ENCODE assay signal across 18 cellular contexts in the genomic region with DNA sequence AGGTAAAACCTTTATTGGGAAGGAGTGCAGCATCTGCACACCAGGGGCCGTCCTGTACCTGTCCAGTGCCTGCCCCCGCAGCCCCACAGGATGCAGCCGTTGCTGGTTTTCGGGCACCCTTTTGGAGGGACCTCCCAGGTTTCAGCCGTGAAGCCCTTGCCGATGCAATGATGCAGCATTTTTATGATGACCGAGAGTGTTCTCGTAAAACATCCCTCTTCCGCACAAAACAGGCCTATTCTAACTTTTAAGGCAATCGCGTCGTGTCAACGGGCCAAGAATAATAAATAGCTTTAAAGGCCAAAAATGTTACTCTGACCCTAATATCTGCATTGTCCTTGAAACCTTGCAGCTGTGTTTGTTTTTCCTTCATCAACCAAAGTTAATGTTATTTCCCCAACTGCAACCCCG.
DNase-seq lines count a peak whose midpoint lies in the region; ATAC-seq, FAIRE-seq and TF ChIP-seq lines count a peak whose summit lies in the region.
"Had no signal": no experiment of that assay in that cellular context is flagged by ENCODE, and none has a peak within 500 bp of the region (broad histone marks: within the 10 kb centered on the region; RNA-seq: fewer than 3 reads in every experiment).

No MANE protein-coding gene starts in this region.

- H3K9me3 ChIP-seq in K562 (replicated peaks; ENCODE audit: control insufficient read depth, insufficient read depth, low read depth, low read length) (no peaks in the 10 kb centered on the region), vagina (no peaks in the 10 kb centered on the region)
- H3K9me3 ChIP-seq: neutrophil had no signal

- H3K4me3 Mint-ChIP-seq in neural crest cell = no peak overlapping the region
- H3K4me3 Mint-ChIP-seq: CD4-positive, CD25-positive, alpha-beta regulatory T cell; central memory CD8-positive, alpha-beta T cell; memory B cell had no signal

- no peak overlapping the region for H2AFZ ChIP-seq in K562 (ENCODE audit: low read depth, low read length)

- H3K4me2 ChIP-seq in K562 (ENCODE audit: insufficient read depth, low read length) = no peak overlapping the region

- peaks cover 6% of the 10 kb centered on the region; the same call in 1 of the 2 replicates for H4K20me1 ChIP-seq in K562 (replicated peaks; ENCODE audit: control insufficient read depth, insufficient read depth, low read length)

- ATAC-seq in K562 (peak; percentile 49; the same call in 2 of the 3 replicates), esophagus mucosa (no peak)
- ATAC-seq: activated naive CD4-positive, alpha-beta T cell treated with anti-CD3 and anti-CD28 coated beads, Interleukin-2, amount 50 U/mL, for 72 hours; GM12878 had no signal

- H3K4me3 ChIP-seq in K562 (no peak overlapping the region), vagina (no peak overlapping the region)
- H3K4me3 ChIP-seq: GM12878 had no signal

- no peak for TF ChIP-seq EP300 in K562 (IDR thresholded peaks at IDR 0.05; ENCODE audit: low read length)

- CTCF ChIA-PET in K562 (lab: Yijun Ruan, JAX; ENCODE audit: low intra/inter-chr PET ratio) = no interaction called here

- no peak for TF ChIP-seq RAD21 in K562 (CRISPR knock-in tag; conservative IDR thresholded peaks at IDR 0.05 in 1 of 2, IDR thresholded peaks at IDR 0.05 in 1 of 2)

- in situ Hi-C loops in K562 (cut with MboI) = no loop called here

- TF ChIP-seq POLR2A in K562 (conservative IDR thresholded peaks at IDR 0.05) = no peak
- no peak for TF ChIP-seq POLR2A in vagina (IDR thresholded peaks at IDR 0.05)

- H3K27ac ChIP-seq in K562 (ENCODE audit: extremely low read depth, low read depth, low read length) = no peak overlapping the region
- peak overlapping the region; percentile 74 for H3K27ac ChIP-seq in vagina
- H3K27ac ChIP-seq: neutrophil had no signal

- no peaks in the 10 kb centered on the region for H3K36me3 Mint-ChIP-seq in neural crest cell (ENCODE audit: low read depth)
- H3K36me3 Mint-ChIP-seq: activated naive CD4-positive, alpha-beta T cell treated with anti-CD3 and anti-CD28 coated beads, Interleukin-2, amount 50 U/mL, for 72 hours; CD4-positive, CD25-positive, alpha-beta regulatory T cell had no signal

- H3K36me3 ChIP-seq in K562 (ENCODE audit: control insufficient read depth, insufficient read depth, low read length) (no peaks in the 10 kb centered on the region), vagina (peaks cover 0 to 14% of the 10 kb centered on the region in 2 donors)

- no peaks in the 10 kb centered on the region for H3K27me3 Mint-ChIP-seq in neural crest cell (ENCODE audit: low read depth)
- H3K27me3 Mint-ChIP-seq: memory B cell had no signal

- H3K9me3 Mint-ChIP-seq in neural crest cell = no peaks in the 10 kb centered on the region

- peaks cover 4% of the 10 kb centered on the region for H3K9me1 ChIP-seq in K562 (ENCODE audit: control insufficient read depth, insufficient read depth, low read length)

- intact Hi-C loops in K562 (cut with micrococcal nuclease) = no loop called here
- intact Hi-C loops in cardiac septum (cut with DNase I) = no loop called here
- intact Hi-C loops in vagina (cut with DNase I) = no loop called here

- peaks cover 33% of the 10 kb centered on the region for H3K4me1 Mint-ChIP-seq in neural crest cell
- H3K4me1 Mint-ChIP-seq: central memory CD8-positive, alpha-beta T cell; memory B cell had no signal

- 15% methylated on average over 14 of the region's 14 CpGs for WGBS in K562 (ENCODE audit: insufficient coverage, low coverage, missing lambda C conversion rate)

- peak overlapping the region; percentile 57 for H3K27ac Mint-ChIP-seq in neural crest cell (ENCODE audit: unreplicated experiment)
- H3K27ac Mint-ChIP-seq: CD4-positive, CD25-positive, alpha-beta regulatory T cell; memory B cell had no signal

- POLR2A ChIA-PET in K562 (lab: Yijun Ruan, JAX) = no interaction called here

- H3K9ac ChIP-seq in K562 (ENCODE audit: insufficient read depth in 1 of 2, low read depth in 2 of 2, low read length in 2 of 2) = no peak overlapping the region

- DNase-seq in K562 (ENCODE audit: extremely low read depth in 1 of 4, low spot score in 3 of 4) (no peak), cardiac septum (ENCODE audit: low spot score) (peak; percentile 71), neural crest cell (ENCODE audit: low read depth, low spot score) (no peak), vagina (ENCODE audit: extremely low spot score in 2 of 2) (peak in 1 of 2 donors; percentile 91), NCI-H2196 treated with DMSO at 0.1 percent for 48 hours (lab: John Stamatoyannopoulos, UW; ENCODE audit: unreplicated experiment) (no peak), NCI-H1417 treated with DMSO at 0.1 percent for 48 hours (lab: John Stamatoyannopoulos, UW) (no peak)
- DNase-seq: CD4-positive, CD25-positive, alpha-beta regulatory T cell; EL; erythroblast; hippocampal formation; NCI-H2029; NCI-H69 had no signal

- FAIRE-seq in K562 (lab: Jason Lieb, UNC) = no peak
- FAIRE-seq: GM12878 had no signal

- TF ChIP-seq CTCF in K562 (IDR thresholded peaks at IDR 0.05 in 2 of 3, conservative IDR thresholded peaks at IDR 0.05 in 1 of 3; ENCODE audit: insufficient read depth in 2 of 3, low read depth in 1 of 3, low read length in 3 of 3) (no peak), neural crest cell (conservative IDR thresholded peaks at IDR 0.05) (no peak), vagina (IDR thresholded peaks at IDR 0.05) (no peak)

- H3K4me1 ChIP-seq in K562 (replicated peaks in 1 of 2; ENCODE audit: control insufficient read depth in 2 of 2, insufficient read depth in 2 of 2, low read length in 2 of 2) (no peaks in the 10 kb centered on the region), vagina (peaks cover 27% of the 10 kb centered on the region)

- peaks cover 63 to 74% of the 10 kb centered on the region in 2 experiments for H3K27me3 ChIP-seq in K562 (ENCODE audit: control insufficient read depth in 2 of 2, insufficient read depth in 2 of 2, low read length in 2 of 2)
- no peaks in the 10 kb centered on the region for H3K27me3 ChIP-seq in vagina
- H3K27me3 ChIP-seq: neutrophil had no signal

- H3K79me2 ChIP-seq in K562 (ENCODE audit: control insufficient read depth, insufficient read depth, low read length) = no peaks in the 10 kb centered on the region

- no TSS peak for BruUV-seq in K562 (replicated peaks; lab: Mats Ljungman, UMichigan)

TF ChIP-seq in K562, 482 proteins besides CTCF, POLR2A, EP300 and RAD21 (continues in another document):
- TF ChIP-seq, protein P1, sequence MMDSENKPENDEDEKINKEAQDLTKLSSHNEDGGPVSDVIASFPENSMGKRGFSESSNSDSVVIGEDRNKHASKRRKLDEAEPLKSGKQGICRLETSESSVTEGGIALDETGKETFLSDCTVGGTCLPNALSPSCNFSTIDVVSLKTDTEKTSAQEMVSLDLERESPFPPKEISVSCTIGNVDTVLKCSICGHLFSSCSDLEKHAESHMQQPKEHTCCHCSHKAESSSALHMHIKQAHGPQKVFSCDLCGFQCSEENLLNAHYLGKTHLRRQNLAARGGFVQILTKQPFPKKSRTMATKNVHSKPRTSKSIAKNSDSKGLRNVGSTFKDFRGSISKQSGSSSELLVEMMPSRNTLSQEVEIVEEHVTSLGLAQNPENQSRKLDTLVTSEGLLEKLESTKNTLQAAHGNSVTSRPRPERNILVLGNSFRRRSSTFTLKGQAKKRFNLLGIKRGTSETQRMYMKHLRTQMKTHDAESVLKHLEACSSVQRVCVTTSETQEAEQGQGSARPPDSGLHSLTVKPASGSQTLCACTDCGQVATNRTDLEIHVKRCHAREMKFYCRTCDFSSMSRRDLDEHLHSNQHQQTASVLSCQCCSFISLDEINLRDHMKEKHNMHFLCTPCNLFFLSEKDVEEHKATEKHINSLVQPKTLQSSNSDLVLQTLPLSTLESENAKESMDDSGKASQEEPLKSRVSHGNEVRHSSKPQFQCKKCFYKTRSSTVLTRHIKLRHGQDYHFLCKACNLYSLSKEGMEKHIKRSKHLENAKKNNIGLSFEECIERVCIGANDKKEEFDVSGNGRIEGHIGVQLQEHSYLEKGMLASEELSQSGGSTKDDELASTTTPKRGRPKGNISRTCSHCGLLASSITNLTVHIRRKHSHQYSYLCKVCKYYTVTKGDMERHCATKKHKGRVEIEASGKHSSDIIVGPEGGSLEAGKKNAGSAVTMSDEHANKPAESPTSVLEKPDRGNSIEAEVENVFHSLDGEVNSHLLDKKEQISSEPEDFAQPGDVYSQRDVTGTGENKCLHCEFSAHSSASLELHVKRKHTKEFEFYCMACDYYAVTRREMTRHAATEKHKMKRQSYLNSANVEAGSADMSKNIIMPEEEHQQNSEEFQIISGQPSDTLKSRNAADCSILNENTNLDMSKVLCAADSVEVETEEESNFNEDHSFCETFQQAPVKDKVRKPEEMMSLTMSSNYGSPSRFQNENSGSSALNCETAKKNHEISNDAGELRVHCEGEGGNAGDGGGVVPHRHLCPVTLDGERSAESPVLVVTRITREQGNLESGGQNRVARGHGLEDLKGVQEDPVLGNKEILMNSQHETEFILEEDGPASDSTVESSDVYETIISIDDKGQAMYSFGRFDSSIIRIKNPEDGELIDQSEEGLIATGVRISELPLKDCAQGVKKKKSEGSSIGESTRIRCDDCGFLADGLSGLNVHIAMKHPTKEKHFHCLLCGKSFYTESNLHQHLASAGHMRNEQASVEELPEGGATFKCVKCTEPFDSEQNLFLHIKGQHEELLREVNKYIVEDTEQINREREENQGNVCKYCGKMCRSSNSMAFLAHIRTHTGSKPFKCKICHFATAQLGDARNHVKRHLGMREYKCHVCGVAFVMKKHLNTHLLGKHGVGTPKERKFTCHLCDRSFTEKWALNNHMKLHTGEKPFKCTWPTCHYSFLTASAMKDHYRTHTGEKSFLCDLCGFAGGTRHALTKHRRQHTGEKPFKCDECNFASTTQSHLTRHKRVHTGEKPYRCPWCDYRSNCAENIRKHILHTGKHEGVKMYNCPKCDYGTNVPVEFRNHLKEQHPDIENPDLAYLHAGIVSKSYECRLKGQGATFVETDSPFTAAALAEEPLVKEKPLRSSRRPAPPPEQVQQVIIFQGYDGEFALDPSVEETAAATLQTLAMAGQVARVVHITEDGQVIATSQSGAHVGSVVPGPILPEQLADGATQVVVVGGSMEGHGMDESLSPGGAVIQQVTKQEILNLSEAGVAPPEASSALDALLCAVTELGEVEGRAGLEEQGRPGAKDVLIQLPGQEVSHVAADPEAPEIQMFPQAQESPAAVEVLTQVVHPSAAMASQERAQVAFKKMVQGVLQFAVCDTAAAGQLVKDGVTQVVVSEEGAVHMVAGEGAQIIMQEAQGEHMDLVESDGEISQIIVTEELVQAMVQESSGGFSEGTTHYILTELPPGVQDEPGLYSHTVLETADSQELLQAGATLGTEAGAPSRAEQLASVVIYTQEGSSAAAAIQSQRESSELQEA (IDR thresholded peaks at IDR 0.05; ENCODE audit: low read depth) = no peak
- peak; percentile 76 for TF ChIP-seq NFE2 (IDR thresholded peaks at IDR 0.05; ENCODE audit: low read depth)
- TF ChIP-seq BRD9 (IDR thresholded peaks at IDR 0.05; ENCODE audit: low read depth, partially characterized antibody) = no peak
- peak; percentile 47 for TF ChIP-seq MAFG (tag; conservative IDR thresholded peaks at IDR 0.05)
- TF ChIP-seq ZNF316 (IDR thresholded peaks at IDR 0.05) = 0 out of 2 replicates have a peak, but pooled peaks have one; percentile 11
- TF ChIP-seq C11orf30 (IDR thresholded peaks at IDR 0.05; ENCODE audit: low read depth) = peak; percentile 39; the same call in 1 of the 2 replicates
- TF ChIP-seq RBM15 (IDR thresholded peaks at IDR 0.05; ENCODE audit: insufficient read depth, low read length) = no peak
